Comparison of ENCODE assay signal across 9 cellular contexts in the genomic region with DNA sequence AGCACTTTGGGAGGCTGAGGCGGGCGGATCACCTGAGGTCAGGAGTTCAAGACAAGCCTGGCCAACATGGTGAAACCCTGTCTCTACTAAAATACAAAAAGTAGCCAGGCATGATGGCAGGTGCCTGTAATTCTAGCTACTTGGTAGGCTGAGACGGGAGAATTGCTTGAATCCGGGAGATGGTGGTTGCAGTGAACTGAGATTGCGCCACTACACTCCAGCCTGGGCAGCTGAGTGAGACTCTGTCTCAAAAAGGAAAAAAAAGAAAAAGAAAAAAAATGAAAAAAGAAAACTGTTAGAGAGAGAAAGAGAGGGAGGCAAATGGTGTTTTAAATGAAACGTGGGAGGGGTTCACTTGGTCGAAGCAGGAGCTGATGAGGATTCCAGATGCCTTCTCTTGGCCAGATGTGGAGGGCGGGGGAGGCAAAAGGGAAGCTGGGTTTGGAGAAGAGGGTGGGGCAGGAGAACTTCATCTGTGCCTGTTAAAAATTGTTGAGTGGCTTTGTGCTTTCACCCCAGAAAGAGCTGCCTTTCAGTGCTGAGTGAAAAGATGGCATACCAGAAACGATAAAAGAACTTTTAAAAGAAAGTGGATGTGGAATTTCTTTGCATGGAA. TPM values are rescaled to one million over a fixed set of nuclear protein-coding genes. Genes with fewer than 3 reads are reported as not detected.
DNase-seq lines count a peak whose midpoint lies in the region; ATAC-seq and TF ChIP-seq lines count a peak whose summit lies in the region.
"Had no signal": no experiment of that assay in that cellular context is flagged by ENCODE, and none has a peak within 500 bp of the region (broad histone marks: within the 10 kb centered on the region; RNA-seq: fewer than 3 reads in every experiment).

No MANE protein-coding gene starts in this region.

- peaks cover 24% of the 10 kb centered on the region for H3K4me1 Mint-ChIP-seq in activated T-helper 2 cell treated with anti-CD3 and anti-CD28 coated beads, Interferon-gamma antibody, Interleukin-2, Interleukin-4, amounts not matched to agents 10 μg/mL and 5 μg/mL and 100 μg/mL, durations not matched to agents 14 hours and 24 hours and 36 hours (ENCODE audit: low read depth)
- H3K4me1 Mint-ChIP-seq in stimulated activated effector memory CD8-positive, alpha-beta T cell treated with anti-CD3 and anti-CD28 coated beads, Interleukin-12 subunit alpha, Interleukin-12 subunit beta, amount 100 ng/mL, for 72 hours, result peaks cover 38% of the 10 kb centered on the region

- TF ChIP-seq CTCF in HFF-Myc (IDR thresholded peaks at IDR 0.05; ENCODE audit: low read depth, low read length, missing control alignments), result no peak

- H3K9me3 Mint-ChIP-seq in activated T-helper 2 cell treated with anti-CD3 and anti-CD28 coated beads, Interferon-gamma antibody, Interleukin-2, Interleukin-4, amounts not matched to agents 10 μg/mL and 5 μg/mL and 100 μg/mL, durations not matched to agents 14 hours and 24 hours and 36 hours, result no peaks in the 10 kb centered on the region
- no peaks in the 10 kb centered on the region for H3K9me3 Mint-ChIP-seq in stimulated activated effector memory CD8-positive, alpha-beta T cell treated with anti-CD3 and anti-CD28 coated beads, Interleukin-12 subunit alpha, Interleukin-12 subunit beta, amount 100 ng/mL, for 72 hours

- peak overlapping the region; percentile 78 for H3K4me3 Mint-ChIP-seq in activated T-helper 2 cell treated with anti-CD3 and anti-CD28 coated beads, Interferon-gamma antibody, Interleukin-2, Interleukin-4, amounts not matched to agents 10 μg/mL and 5 μg/mL and 100 μg/mL, durations not matched to agents 14 hours and 24 hours and 36 hours (ENCODE audit: low read depth)
- peak overlapping the region; percentile 71 for H3K4me3 Mint-ChIP-seq in stimulated activated effector memory CD8-positive, alpha-beta T cell treated with anti-CD3 and anti-CD28 coated beads, Interleukin-12 subunit alpha, Interleukin-12 subunit beta, amount 100 ng/mL, for 72 hours

- no peaks in the 10 kb centered on the region for H3K36me3 Mint-ChIP-seq in activated T-helper 2 cell treated with anti-CD3 and anti-CD28 coated beads, Interferon-gamma antibody, Interleukin-2, Interleukin-4, amounts not matched to agents 10 μg/mL and 5 μg/mL and 100 μg/mL, durations not matched to agents 14 hours and 24 hours and 36 hours (ENCODE audit: low read depth)
- no peaks in the 10 kb centered on the region for H3K36me3 Mint-ChIP-seq in stimulated activated effector memory CD8-positive, alpha-beta T cell treated with anti-CD3 and anti-CD28 coated beads, Interleukin-12 subunit alpha, Interleukin-12 subunit beta, amount 100 ng/mL, for 72 hours

- DNase-seq in HFF-Myc (ENCODE audit: extremely low read depth, low read depth) (no peak), left cardiac atrium (peak; percentile 64), NCI-H1930 (lab: John Stamatoyannopoulos, UW) (no peak), NCI-H2196 treated with DMSO at 0.1 percent for 48 hours (lab: John Stamatoyannopoulos, UW; ENCODE audit: unreplicated experiment) (no peak), HUDEP-2 (lab: John Stamatoyannopoulos, UW; ENCODE audit: unreplicated experiment in 76 of 76) (no peak), head of caudate nucleus (no peak)
- DNase-seq in activated T-helper 2 cell treated with anti-CD3 and anti-CD28 coated beads, Interferon-gamma antibody, Interleukin-2, Interleukin-4, amounts not matched to agents 10 μg/mL and 5 μg/mL and 100 μg/mL, durations not matched to agents 14 hours and 24 hours and 36 hours (ENCODE audit: low spot score), result no peak
- DNase-seq in stimulated activated effector memory CD8-positive, alpha-beta T cell treated with anti-CD3 and anti-CD28 coated beads, Interleukin-12 subunit alpha, Interleukin-12 subunit beta, amount 100 ng/mL, for 72 hours (ENCODE audit: low spot score in 2 of 2), result no peak
- DNase-seq: activated CD8-positive, alpha-beta memory T cell treated with anti-CD3 and anti-CD28 coated beads, Interleukin-2, amount 50 U/mL, for 4 hours had no signal

- peak overlapping the region; percentile 84 for H3K4me3 ChIP-seq in HFF-Myc (replicated peaks; ENCODE audit: low read depth, low read length)

- peak; percentile 43 to 64 for ATAC-seq in left cardiac atrium
- no peak for ATAC-seq in stimulated activated effector memory CD8-positive, alpha-beta T cell treated with anti-CD3 and anti-CD28 coated beads, Interleukin-12 subunit alpha, Interleukin-12 subunit beta, amount 100 ng/mL, for 72 hours

- H3K27ac Mint-ChIP-seq in activated T-helper 2 cell treated with anti-CD3 and anti-CD28 coated beads, Interferon-gamma antibody, Interleukin-2, Interleukin-4, amounts not matched to agents 10 μg/mL and 5 μg/mL and 100 μg/mL, durations not matched to agents 14 hours and 24 hours and 36 hours, result no peak overlapping the region
- H3K27ac Mint-ChIP-seq in stimulated activated effector memory CD8-positive, alpha-beta T cell treated with anti-CD3 and anti-CD28 coated beads, Interleukin-12 subunit alpha, Interleukin-12 subunit beta, amount 100 ng/mL, for 72 hours, result peak overlapping the region; percentile 89

- intact Hi-C loops in activated T-helper 2 cell treated with anti-CD3 and anti-CD28 coated beads, Interferon-gamma antibody, Interleukin-2, Interleukin-4, amounts not matched to agents 10 μg/mL and 5 μg/mL and 100 μg/mL, durations not matched to agents 14 hours and 24 hours and 36 hours (cut with micrococcal nuclease), result loop anchor here (2.0 to 10.0 kb wide), 3 partner anchors 33 to 410 kb away; partner anchors contain the start of gene APOLD1
- intact Hi-C loops in left cardiac atrium (cut with DNase I), result loop anchor here in 1 of 2 donors (2.0 kb wide), 1 partner anchor 99 kb away; no protein-coding TSS in a partner anchor
- intact Hi-C loops in head of caudate nucleus (cut with DNase I), result no loop called here

- peaks cover 23% of the 10 kb centered on the region for H3K27me3 Mint-ChIP-seq in activated T-helper 2 cell treated with anti-CD3 and anti-CD28 coated beads, Interferon-gamma antibody, Interleukin-2, Interleukin-4, amounts not matched to agents 10 μg/mL and 5 μg/mL and 100 μg/mL, durations not matched to agents 14 hours and 24 hours and 36 hours (ENCODE audit: low read depth)

RNA-seq across cellular contexts. Expression of gene EMP1, which starts 1.1 kb away (rescaled TPM):
- total RNA-seq in activated T-helper 2 cell treated with anti-CD3 and anti-CD28 coated beads, Interferon-gamma antibody, Interleukin-2, Interleukin-4, amounts not matched to agents 10 μg/mL and 5 μg/mL and 100 μg/mL, durations not matched to agents 14 hours and 24 hours and 36 hours, result 9.5 and 10.2 TPM in 2 replicates
- total RNA-seq in left cardiac atrium, result 100 to 1,000 TPM; 304 to 477 TPM

Comparison
In these comparisons a context has a peak if more than half of its experiments do, and no peak if none do; other contexts are left out.
1. RNA of gene EMP1, which starts 1.1 kb away (total RNA-seq): 304 to 477 TPM in left cardiac atrium; 9.5 to 10.2 TPM in activated T-helper 2 cell treated with anti-CD3 and anti-CD28 coated beads, Interferon-gamma antibody, Interleukin-2, Interleukin-4, amounts not matched to agents 10 μg/mL and 5 μg/mL and 100 μg/mL, durations not matched to agents 14 hours and 24 hours and 36 hours; every median in the first group is over 10 times any median in the second.